7 cellular contexts compared by ENCODE assay signal in the genomic region with DNA sequence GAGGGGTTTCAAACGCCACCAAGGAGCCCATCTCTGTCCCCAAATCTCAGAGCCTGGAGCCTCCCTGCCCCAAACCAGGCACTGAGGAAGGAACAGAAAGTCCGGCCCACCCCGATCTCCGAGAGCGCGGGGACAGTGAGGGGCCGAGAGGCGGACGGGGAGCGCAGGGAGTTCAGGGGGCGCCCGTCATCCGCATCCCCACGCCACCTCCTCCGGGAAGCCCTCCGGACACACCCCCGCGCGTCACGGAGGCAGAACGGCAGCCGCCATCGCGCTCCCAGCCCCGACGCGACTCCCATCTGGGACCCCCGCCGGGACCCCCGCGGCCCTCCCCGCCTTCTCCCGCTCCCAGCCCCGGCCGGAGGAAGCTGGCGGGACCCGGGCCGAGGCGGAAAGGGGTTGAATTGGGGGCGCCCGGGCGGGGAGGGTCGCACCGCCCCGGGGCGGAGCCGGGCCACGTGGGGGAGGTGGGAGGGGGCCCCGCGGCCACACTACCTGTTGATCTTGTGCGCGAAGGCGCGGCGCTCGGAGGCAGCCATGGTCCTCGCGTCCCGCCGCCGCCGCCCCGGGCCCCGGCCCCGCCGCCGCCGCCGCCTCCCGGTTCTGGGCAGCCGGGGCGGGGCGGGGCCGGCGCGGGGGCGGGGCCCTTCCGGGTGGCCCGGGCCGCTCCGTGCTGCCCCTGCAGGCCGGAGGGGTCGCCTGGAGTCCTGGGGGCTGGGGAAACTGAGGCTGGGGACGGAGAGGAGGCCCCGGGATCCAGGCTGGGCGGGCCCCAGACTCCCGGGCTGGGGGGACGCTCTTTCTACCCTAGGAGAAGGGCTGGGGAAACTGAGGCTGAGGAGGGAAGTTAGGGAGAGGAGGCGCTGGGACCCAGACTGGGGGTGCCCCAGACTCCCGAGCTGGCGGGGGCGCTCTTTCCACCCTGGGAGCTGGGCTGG. TPM values are rescaled to one million over a fixed set of nuclear protein-coding genes. Genes with fewer than 3 reads are reported as not detected.
DNase-seq lines count a peak whose midpoint lies in the region; ATAC-seq, FAIRE-seq and TF ChIP-seq lines count a peak whose summit lies in the region.

A gene with protein sequence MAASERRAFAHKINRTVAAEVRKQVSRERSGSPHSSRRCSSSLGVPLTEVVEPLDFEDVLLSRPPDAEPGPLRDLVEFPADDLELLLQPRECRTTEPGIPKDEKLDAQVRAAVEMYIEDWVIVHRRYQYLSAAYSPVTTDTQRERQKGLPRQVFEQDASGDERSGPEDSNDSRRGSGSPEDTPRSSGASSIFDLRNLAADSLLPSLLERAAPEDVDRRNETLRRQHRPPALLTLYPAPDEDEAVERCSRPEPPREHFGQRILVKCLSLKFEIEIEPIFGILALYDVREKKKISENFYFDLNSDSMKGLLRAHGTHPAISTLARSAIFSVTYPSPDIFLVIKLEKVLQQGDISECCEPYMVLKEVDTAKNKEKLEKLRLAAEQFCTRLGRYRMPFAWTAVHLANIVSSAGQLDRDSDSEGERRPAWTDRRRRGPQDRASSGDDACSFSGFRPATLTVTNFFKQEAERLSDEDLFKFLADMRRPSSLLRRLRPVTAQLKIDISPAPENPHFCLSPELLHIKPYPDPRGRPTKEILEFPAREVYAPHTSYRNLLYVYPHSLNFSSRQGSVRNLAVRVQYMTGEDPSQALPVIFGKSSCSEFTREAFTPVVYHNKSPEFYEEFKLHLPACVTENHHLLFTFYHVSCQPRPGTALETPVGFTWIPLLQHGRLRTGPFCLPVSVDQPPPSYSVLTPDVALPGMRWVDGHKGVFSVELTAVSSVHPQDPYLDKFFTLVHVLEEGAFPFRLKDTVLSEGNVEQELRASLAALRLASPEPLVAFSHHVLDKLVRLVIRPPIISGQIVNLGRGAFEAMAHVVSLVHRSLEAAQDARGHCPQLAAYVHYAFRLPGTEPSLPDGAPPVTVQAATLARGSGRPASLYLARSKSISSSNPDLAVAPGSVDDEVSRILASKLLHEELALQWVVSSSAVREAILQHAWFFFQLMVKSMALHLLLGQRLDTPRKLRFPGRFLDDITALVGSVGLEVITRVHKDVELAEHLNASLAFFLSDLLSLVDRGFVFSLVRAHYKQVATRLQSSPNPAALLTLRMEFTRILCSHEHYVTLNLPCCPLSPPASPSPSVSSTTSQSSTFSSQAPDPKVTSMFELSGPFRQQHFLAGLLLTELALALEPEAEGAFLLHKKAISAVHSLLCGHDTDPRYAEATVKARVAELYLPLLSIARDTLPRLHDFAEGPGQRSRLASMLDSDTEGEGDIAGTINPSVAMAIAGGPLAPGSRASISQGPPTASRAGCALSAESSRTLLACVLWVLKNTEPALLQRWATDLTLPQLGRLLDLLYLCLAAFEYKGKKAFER (N-terminal part only) (minus strand): TSS at position 623 of the 938 bp plus-strand sequence. CDS start 84 bp downstream, at position 539.

- intact Hi-C loops in HepG2 (cut with micrococcal nuclease; ENCODE audit: unreplicated experiment): no loop called here

- no peaks in the 10 kb centered on the region for H3K79me2 ChIP-seq in HepG2 (ENCODE audit: insufficient read depth, low read length)

- BruUV-seq in HepG2 (replicated peaks; lab: Mats Ljungman, UMichigan): no TSS peak

- TF ChIP-seq RAD21 in HepG2 (CRISPR knock-in tag; IDR thresholded peaks at IDR 0.05): no peak

- H3K9me3 Mint-ChIP-seq in chondrocyte (ENCODE audit: low read depth): no peaks in the 10 kb centered on the region
- no peaks in the 10 kb centered on the region for H3K9me3 Mint-ChIP-seq in stimulated activated naive B cell treated with anti-CD40 and anti-IgM and Interleukin-4, amounts not matched to agents 10 μg/mL and 1 μg/mL and 100 μg/mL, for 72 hours

- CTCF ChIA-PET in HepG2 (lab: Yijun Ruan, JAX; ENCODE audit: low intra/inter-chr PET ratio, low total read pairs): no interaction called here

- no peaks in the 10 kb centered on the region for H4K20me1 ChIP-seq in HepG2 (ENCODE audit: insufficient read depth, low read length)

- peak; percentile 41 for TF ChIP-seq CTCF in GM13977 (IDR thresholded peaks at IDR 0.05; ENCODE audit: extremely low read depth, insufficient read depth, missing control alignments)
- peak; percentile 75 for TF ChIP-seq CTCF in chondrocyte (IDR thresholded peaks at IDR 0.05)
- TF ChIP-seq CTCF in HepG2 (CRISPR knock-in tag; IDR thresholded peaks at IDR 0.05): peak; percentile 56

- DNase-seq in GM13977 (ENCODE audit: low spot score) (peak; percentile 83), chondrocyte (ENCODE audit: low spot score) (no peak), HepG2 (ENCODE audit: low spot score) (no peak), NCI-H345 treated with DMSO at 0.1 percent for 48 hours (lab: John Stamatoyannopoulos, UW; ENCODE audit: unreplicated experiment) (no peak)
- no peak for DNase-seq in stimulated activated naive B cell treated with anti-CD40 and anti-IgM and Interleukin-4, amounts not matched to agents 10 μg/mL and 1 μg/mL and 100 μg/mL, for 72 hours

- H3K4me3 ChIP-seq in HepG2 (replicated peaks in 1 of 3; ENCODE audit: insufficient read depth in 1 of 3, low read depth in 2 of 3, low read length in 3 of 3): peak within 1 kb of the TSS; percentile 73 to 76 (median 76)

- ATAC-seq in HepG2 (no peak), GM18907 (IDR thresholded peaks at IDR 0.05; ENCODE audit: unreplicated experiment) (no peak)
- peak; percentile 73 for ATAC-seq in stimulated activated naive B cell treated with anti-CD40 and anti-IgM and Interleukin-4, amounts not matched to agents 10 μg/mL and 1 μg/mL and 100 μg/mL, for 72 hours (replicated peaks)

- in situ Hi-C loops in GM13977 (cut with MboI; ENCODE audit: low pct_unique_long_range_greater_than_20kb, low sequenced_read_pairs, unreplicated experiment): no loop called here
- in situ Hi-C loops in HepG2 (cut with HindIII; ENCODE audit: extremely low pct_ligation_motif_present, low pct_unique_long_range_greater_than_20kb): no loop called here

- no peak for TF ChIP-seq EP300 in HepG2 (IDR thresholded peaks at IDR 0.05; ENCODE audit: low read depth in 2 of 2, low read length in 2 of 2)
- TF ChIP-seq EP300 in HepG2 (CRISPR knock-in tag; IDR thresholded peaks at IDR 0.05; ENCODE audit: borderline replicate concordance): no peak

- peak within 1 kb of the TSS; percentile 70 for H3K4me3 Mint-ChIP-seq in chondrocyte (ENCODE audit: unreplicated experiment)
- H3K4me3 Mint-ChIP-seq in stimulated activated naive B cell treated with anti-CD40 and anti-IgM and Interleukin-4, amounts not matched to agents 10 μg/mL and 1 μg/mL and 100 μg/mL, for 72 hours: peak within 1 kb of the TSS; percentile 75 to 82

- H2AFZ ChIP-seq in HepG2 (ENCODE audit: low read length): no peak within 1 kb of the TSS

- H3K4me2 ChIP-seq in HepG2 (ENCODE audit: low read depth, low read length): peak within 1 kb of the TSS; percentile 86

- H3K27ac Mint-ChIP-seq in chondrocyte (ENCODE audit: unreplicated experiment): peak within 1 kb of the TSS; percentile 65
- no peak within 1 kb of the TSS for H3K27ac Mint-ChIP-seq in stimulated activated naive B cell treated with anti-CD40 and anti-IgM and Interleukin-4, amounts not matched to agents 10 μg/mL and 1 μg/mL and 100 μg/mL, for 72 hours

- POLR2A ChIA-PET in HepG2 (lab: Yijun Ruan, JAX): interaction anchor here (1.0 kb wide), 1 partner anchor 26 kb away, joined by 3 read pairs; no protein-coding TSS in a partner anchor

- H3K36me3 ChIP-seq in HepG2 (replicated peaks in 1 of 2; ENCODE audit: control insufficient read depth in 1 of 2, insufficient read depth in 2 of 2, low read length in 2 of 2): no peaks in the 10 kb centered on the region

- FAIRE-seq in HepG2 (lab: Jason Lieb, UNC): no peak

- H3K9ac ChIP-seq in HepG2 (ENCODE audit: insufficient read depth, low read depth, low read length): peak within 1 kb of the TSS; percentile 70

- H3K27ac ChIP-seq in HepG2 (ENCODE audit: extremely low read length, insufficient read depth, low read length): no peak within 1 kb of the TSS

- WGBS in HepG2 (ENCODE audit: low lambda C conversion rate): 5% methylated on average over 20 of the region's 92 CpGs

- TF ChIP-seq POLR2A in HepG2 (IDR thresholded peaks at IDR 0.05; ENCODE audit: insufficient read depth in 1 of 2, low read depth in 2 of 2, low read length in 2 of 2): 0 out of 4 replicates have a peak, but pooled peaks of 1 of the 2 experiments have one; percentile 20

- H3K4me1 Mint-ChIP-seq in chondrocyte (ENCODE audit: low read depth): peaks cover 17% of the 10 kb centered on the region
- peaks cover 3 to 8% of the 10 kb centered on the region in 2 donors for H3K4me1 Mint-ChIP-seq in stimulated activated naive B cell treated with anti-CD40 and anti-IgM and Interleukin-4, amounts not matched to agents 10 μg/mL and 1 μg/mL and 100 μg/mL, for 72 hours

- H3K4me1 ChIP-seq in HepG2 (ENCODE audit: insufficient read depth, low read length): peaks cover 55% of the 10 kb centered on the region

- H3K27me3 ChIP-seq in HepG2 (ENCODE audit: control insufficient read depth in 1 of 2, insufficient read depth in 2 of 2, low read length in 2 of 2): no peaks in the 10 kb centered on the region

- H3K27me3 Mint-ChIP-seq in chondrocyte (ENCODE audit: low read depth): no peaks in the 10 kb centered on the region
- peaks cover 39 to 67% of the 10 kb centered on the region in 2 donors for H3K27me3 Mint-ChIP-seq in stimulated activated naive B cell treated with anti-CD40 and anti-IgM and Interleukin-4, amounts not matched to agents 10 μg/mL and 1 μg/mL and 100 μg/mL, for 72 hours

- no peaks in the 10 kb centered on the region for H3K36me3 Mint-ChIP-seq in chondrocyte (ENCODE audit: low read depth)
- H3K36me3 Mint-ChIP-seq in stimulated activated naive B cell treated with anti-CD40 and anti-IgM and Interleukin-4, amounts not matched to agents 10 μg/mL and 1 μg/mL and 100 μg/mL, for 72 hours: no peaks in the 10 kb centered on the region

- no peaks in the 10 kb centered on the region for H3K9me3 ChIP-seq in HepG2 (ENCODE audit: low read length)

RNA-seq across cellular contexts. Expression of the gene that starts here (rescaled TPM):
- 119 TPM for polyA plus RNA-seq in PFSK-1 (2012; ENCODE audit: insufficient read length, low read depth)
- 40.7 to 46.0 TPM (median 44.4 TPM) in 3 replicates for total RNA-seq in chondrocyte
- total RNA-seq in HepG2 (2016; rRNA removed; fragmentation: Illumina TruSeq; extraction: Trizol): 4.1 and 5.4 TPM in 2 replicates
- 4.1 and 5.4 TPM in 2 replicates for total RNA-seq in HepG2 (2016; cell fraction: cytosol; rRNA removed; fragmentation: Illumina TruSeq; extraction: Trizol; ENCODE audit: low read depth)
- 3.1 and 3.4 TPM in 2 replicates for total RNA-seq in HepG2 (2016; cell fraction: insoluble cytoplasmic fraction; rRNA removed; fragmentation: Illumina TruSeq; extraction: Trizol)
- total RNA-seq in HepG2 (2016; cell fraction: membrane; rRNA removed; fragmentation: Illumina TruSeq; extraction: Trizol): 3.4 and 4.4 TPM in 2 replicates
- total RNA-seq in HepG2 (2016; cell fraction: nucleus; rRNA removed; fragmentation: Illumina TruSeq; extraction: Trizol): 5.8 and 8.9 TPM in 2 replicates
- polyA plus RNA-seq in HepG2 (2011; rRNA removed): 38.1 and 46.6 TPM in 2 replicates
- polyA plus RNA-seq in HepG2 (2011; cell fraction: cytosol; rRNA removed): 15.5 and 23.3 TPM in 2 replicates
- polyA plus RNA-seq in HepG2 (2011; cell fraction: nucleus; rRNA removed): 209 and 275 TPM in 2 replicates
- polyA plus RNA-seq in HepG2 (2012): 28.7 and 32.5 TPM in 2 replicates
- 1.4 and 1.7 TPM in 2 replicates for polyA plus RNA-seq in HepG2 (2016; cell fraction: cytosol; fragmentation: Illumina TruSeq; extraction: Trizol; ENCODE audit: low read depth)
- 5.4 and 9.2 TPM in 2 replicates for polyA plus RNA-seq in HepG2 (2016; cell fraction: insoluble cytoplasmic fraction; fragmentation: Illumina TruSeq; extraction: Trizol; ENCODE audit: low read depth)
- polyA plus RNA-seq in HepG2 (2016; cell fraction: membrane; fragmentation: Illumina TruSeq; extraction: Trizol; ENCODE audit: low read depth): 3.5 and 3.9 TPM in 2 replicates
- 29.0 and 30.8 TPM in 2 replicates for polyA plus RNA-seq in HepG2 (2016; cell fraction: nucleus; fragmentation: Illumina TruSeq; extraction: Trizol; ENCODE audit: insufficient read depth, low read depth)
- 8.5 and 93.0 TPM in 2 replicates for polyA minus RNA-seq in HepG2 (2011; rRNA and poly(A)+ RNA removed; ENCODE audit: low replicate concordance)
- 27.5 and 35.8 TPM in 2 replicates for polyA minus RNA-seq in HepG2 (2011; cell fraction: cytosol; rRNA and poly(A)+ RNA removed)
- polyA minus RNA-seq in HepG2 (2011; cell fraction: nucleus; rRNA and poly(A)+ RNA removed): 45.7 and 50.6 TPM in 2 replicates

Comparison
In these comparisons a context has a peak if more than half of its experiments do, and no peak if none do; other contexts are left out.
1. ATAC-seq: peak in stimulated activated naive B cell treated with anti-CD40 and anti-IgM and Interleukin-4, amounts not matched to agents 10 μg/mL and 1 μg/mL and 100 μg/mL, for 72 hours (2 of 2); none in HepG2 (single experiment) and GM18907 (single experiment).
2. Peak in every context shown above with its lines, with median percentiles within 50 percentile points of each other: CTCF ChIP-seq.